Comparison of ENCODE assay signal across 8 cellular contexts in genomic region chr10:35336084-35336831, GRCh38. TPM values are rescaled to one million over a fixed set of nuclear protein-coding genes. Genes with fewer than 3 reads are reported as not detected.
DNase-seq lines count a peak whose midpoint lies in the region; ATAC-seq, FAIRE-seq and TF ChIP-seq lines count a peak whose summit lies in the region.

CCNY (plus strand) TSS chr10:35336509; CDS start chr10:35337054, 545 bp downstream.

- CTCF ChIA-PET in Calu3 (lab: Charles Lee) = no interaction called here

- no peaks in the 10 kb centered on the region for H3K27me3 Mint-ChIP-seq in Calu3 (ENCODE audit: unreplicated experiment)

- H3K9ac ChIP-seq in HUES6 (ENCODE audit: low read length) = peak within 1 kb of the TSS; percentile 89

- H3K4me3 Mint-ChIP-seq in Calu3 (ENCODE audit: low read depth, unreplicated experiment) = peak within 1 kb of the TSS; percentile 91

- no peak for TF ChIP-seq CTCF in Calu3 (IDR thresholded peaks at IDR 0.05; ENCODE audit: unreplicated experiment)
- TF ChIP-seq CTCF in pancreas (IDR thresholded peaks at IDR 0.05) = no peak

- H3K27ac ChIP-seq in HUES6 (ENCODE audit: low read depth, low read length) = peak within 1 kb of the TSS; percentile 82; the same call in 1 of the 2 replicates
- H3K27ac ChIP-seq in pancreas = peak within 1 kb of the TSS; percentile 67 to 70 (median 69)
- peak within 1 kb of the TSS; percentile 82 for H3K27ac ChIP-seq in thymus (ENCODE audit: low read depth)

- no TSS peak for BruUV-seq in Calu3 (replicated peaks; lab: Mats Ljungman, UMichigan)

- ATAC-seq in GM21390 (IDR thresholded peaks at IDR 0.05; ENCODE audit: unreplicated experiment) (peak; percentile 64), SK-N-SH treated with all-trans-retinoic acid at 6 μM for 48 hours (peak; percentile 86), Right ventricle myocardium inferior (peak; percentile 94), pancreas (peak; percentile 87 to 92 (median 92))
- ATAC-seq in activated naive CD4-positive, alpha-beta T cell treated with anti-CD3 and anti-CD28 coated beads, Interleukin-2, amount 50 U/mL, for 72 hours = peak; percentile 68 to 70

- no peak for FAIRE-seq in pancreas (lab: Jason Lieb, UNC)

- WGBS in pancreas, 2 donors = 0% methylated on average over 30 to 109 of the region's 109 CpGs
- under 1% methylated on average over 108 of the region's 109 CpGs for WGBS in thymus

- peak within 1 kb of the TSS; percentile 91 for H3K27ac Mint-ChIP-seq in Calu3 (ENCODE audit: unreplicated experiment)
- H3K27ac Mint-ChIP-seq in activated naive CD4-positive, alpha-beta T cell treated with anti-CD3 and anti-CD28 coated beads, Interleukin-2, amount 50 U/mL, for 72 hours = peak within 1 kb of the TSS; percentile 92 to 99

- intact Hi-C loops in Calu3 (cut with micrococcal nuclease; ENCODE audit: unreplicated experiment) (loop anchor here (5.0 kb wide), 1 partner anchor 166 kb away; no protein-coding TSS in a partner anchor), Right ventricle myocardium inferior (cut with DNase I) (loop anchor here (2.0 to 10.0 kb wide), 5 partner anchors 36 to 229 kb away; partner anchors contain the start of gene CREM), pancreas (cut with DNase I) (no loop called here)

- H3K4me1 ChIP-seq in HUES6 (ENCODE audit: control insufficient read depth, insufficient read depth, low read length) (peaks cover 12% of the 10 kb centered on the region; the same call in 1 of the 2 replicates), pancreas (peaks cover 16 to 30% (median 26%) of the 10 kb centered on the region in 3 donors), thymus (ENCODE audit: control insufficient read depth, insufficient read depth, low read length) (peaks cover 19% of the 10 kb centered on the region)

- H3K27me3 ChIP-seq in HUES6 (ENCODE audit: control insufficient read depth, insufficient read depth, low read length) = no peaks in the 10 kb centered on the region
- no peaks in the 10 kb centered on the region for H3K27me3 ChIP-seq in pancreas
- H3K27me3 ChIP-seq in thymus (ENCODE audit: control insufficient read depth, insufficient read depth) = no peaks in the 10 kb centered on the region

- DNase-seq in Calu3 (peak; percentile 74), Right ventricle myocardium inferior (ENCODE audit: missing footprints) (peak; percentile 94), pancreas (peak; percentile 73 to 93 (median 82))
- DNase-seq in activated naive CD4-positive, alpha-beta T cell treated with anti-CD3 and anti-CD28 coated beads, Interleukin-2, amount 50 U/mL, for 72 hours (ENCODE audit: low spot score in 2 of 2) = peak; percentile 74 to 79

- H3K36me3 ChIP-seq in HUES6 (ENCODE audit: control insufficient read depth, insufficient read depth, low read length) = peaks cover 8% of the 10 kb centered on the region; the same call in 1 of the 2 replicates
- H3K36me3 ChIP-seq in pancreas = no peaks in the 10 kb centered on the region
- H3K36me3 ChIP-seq in thymus (ENCODE audit: control insufficient read depth, insufficient read depth) = no peaks in the 10 kb centered on the region

- H3K4me3 ChIP-seq in HUES6 (ENCODE audit: low read depth, low read length) (peak within 1 kb of the TSS; percentile 94), pancreas (peak within 1 kb of the TSS; percentile 83 to 93 (median 90)), thymus (ENCODE audit: low read length) (peak within 1 kb of the TSS; percentile 93)

- H3K9me3 Mint-ChIP-seq in Calu3 (ENCODE audit: low read depth, unreplicated experiment) = no peaks in the 10 kb centered on the region
- no peaks in the 10 kb centered on the region for H3K9me3 Mint-ChIP-seq in activated naive CD4-positive, alpha-beta T cell treated with anti-CD3 and anti-CD28 coated beads, Interleukin-2, amount 50 U/mL, for 72 hours

- H3K4me1 Mint-ChIP-seq in Calu3 (ENCODE audit: low read depth, unreplicated experiment) = peaks cover 43% of the 10 kb centered on the region

- H3K36me3 Mint-ChIP-seq in Calu3 (ENCODE audit: insufficient read depth, unreplicated experiment) = peaks cover 43% of the 10 kb centered on the region
- peaks cover 10 to 17% of the 10 kb centered on the region in 2 donors for H3K36me3 Mint-ChIP-seq in activated naive CD4-positive, alpha-beta T cell treated with anti-CD3 and anti-CD28 coated beads, Interleukin-2, amount 50 U/mL, for 72 hours

- H3K9me3 ChIP-seq in HUES6 (ENCODE audit: control insufficient read depth, insufficient read depth, low read depth, low read length) = peaks cover 10% of the 10 kb centered on the region; the same call in 1 of the 2 replicates
- H3K9me3 ChIP-seq in pancreas = no peaks in the 10 kb centered on the region
- H3K9me3 ChIP-seq in thymus (ENCODE audit: control insufficient read depth) = peaks cover 1% of the 10 kb centered on the region

TF ChIP-seq in SK-N-SH treated with all-trans-retinoic acid at 6 μM for 48 hours, 23 proteins besides CTCF, POLR2A, EP300 and RAD21 (continues in another document):
- TF ChIP-seq GLIS3 (CRISPR knock-in tag; IDR thresholded peaks at IDR 0.05) = no peak
- no peak for TF ChIP-seq RARB (CRISPR knock-in tag; IDR thresholded peaks at IDR 0.05)
- TF ChIP-seq ZNF70 (CRISPR knock-in tag; IDR thresholded peaks at IDR 0.05) = no peak
- TF ChIP-seq ISL1 (CRISPR knock-in tag; IDR thresholded peaks at IDR 0.05) = no peak
- no peak for TF ChIP-seq ARNTL (CRISPR knock-in tag; IDR thresholded peaks at IDR 0.05; ENCODE audit: borderline replicate concordance, low read depth)
- no peak for TF ChIP-seq ZNF8 (CRISPR knock-in tag; IDR thresholded peaks at IDR 0.05)
- TF ChIP-seq BACH2 (CRISPR knock-in tag; IDR thresholded peaks at IDR 0.05; ENCODE audit: borderline replicate concordance) = no peak
- TF ChIP-seq, protein P1, sequence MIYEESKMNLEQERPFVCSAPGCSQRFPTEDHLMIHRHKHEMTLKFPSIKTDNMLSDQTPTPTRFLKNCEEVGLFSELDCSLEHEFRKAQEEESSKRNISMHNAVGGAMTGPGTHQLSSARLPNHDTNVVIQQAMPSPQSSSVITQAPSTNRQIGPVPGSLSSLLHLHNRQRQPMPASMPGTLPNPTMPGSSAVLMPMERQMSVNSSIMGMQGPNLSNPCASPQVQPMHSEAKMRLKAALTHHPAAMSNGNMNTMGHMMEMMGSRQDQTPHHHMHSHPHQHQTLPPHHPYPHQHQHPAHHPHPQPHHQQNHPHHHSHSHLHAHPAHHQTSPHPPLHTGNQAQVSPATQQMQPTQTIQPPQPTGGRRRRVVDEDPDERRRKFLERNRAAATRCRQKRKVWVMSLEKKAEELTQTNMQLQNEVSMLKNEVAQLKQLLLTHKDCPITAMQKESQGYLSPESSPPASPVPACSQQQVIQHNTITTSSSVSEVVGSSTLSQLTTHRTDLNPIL (CRISPR knock-in tag; IDR thresholded peaks at IDR 0.05; ENCODE audit: low read depth) = no peak
- no peak for TF ChIP-seq SNAI2 (CRISPR knock-in tag; IDR thresholded peaks at IDR 0.05)
- TF ChIP-seq ZFP30 (CRISPR knock-in tag; IDR thresholded peaks at IDR 0.05) = no peak
- no peak for TF ChIP-seq CSRNP3 (CRISPR knock-in tag; IDR thresholded peaks at IDR 0.05)
- no peak for TF ChIP-seq OSR1 (CRISPR knock-in tag; IDR thresholded peaks at IDR 0.05)
- no peak for TF ChIP-seq TOX (CRISPR knock-in tag; IDR thresholded peaks at IDR 0.05; ENCODE audit: borderline replicate concordance)
- TF ChIP-seq POU6F1 (CRISPR knock-in tag; IDR thresholded peaks at IDR 0.05; ENCODE audit: borderline replicate concordance, low read depth) = no peak
- no peak for TF ChIP-seq ZC3H10 (CRISPR knock-in tag; IDR thresholded peaks at IDR 0.05)
- TF ChIP-seq ZFP3 (CRISPR knock-in tag; IDR thresholded peaks at IDR 0.05) = no peak

RNA-seq across cellular contexts. Expression of gene CCNY, which starts in this region (rescaled TPM):
- total RNA-seq in Calu3 (2022) = 59.1 and 60.6 TPM in 2 replicates
- 10 to 100 TPM; 31.4 to 44.2 TPM for total RNA-seq in activated naive CD4-positive, alpha-beta T cell treated with anti-CD3 and anti-CD28 coated beads, Interleukin-2, amount 50 U/mL, for 72 hours
- 91.8 TPM for total RNA-seq in Right ventricle myocardium inferior
- 10 to 100 TPM; 24.7 to 41.7 (median 29.9) TPM for total RNA-seq in pancreas
- 10 to 100 TPM; 10.6 to 14.9 TPM for polyA plus RNA-seq in pancreas
- 34.9 TPM for polyA plus RNA-seq in thymus

Comparison
In these comparisons a context has a peak if more than half of its experiments do, and no peak if none do; other contexts are left out.
1. Peak in every context shown above with its lines: DNase-seq, ATAC-seq, H3K4me3 ChIP-seq and H3K27ac ChIP-seq.
2. intact Hi-C loops: an anchor here in Calu3 (5.0 kb wide) and Right ventricle myocardium inferior (2.0 to 10.0 kb wide); none called in pancreas.